In genomic region chr12:54416908-54417603, GRCh38 we compare ENCODE assay signal across 8 cellular contexts. TPM values are rescaled to one million over a fixed set of nuclear protein-coding genes. Genes with fewer than 3 reads are reported as not detected.
A peak's percentile ranks its signal among the peaks of the same experiment; 100 is the strongest.
DNase-seq lines count a peak whose midpoint lies in the region; ATAC-seq and TF ChIP-seq lines count a peak whose summit lies in the region.

No MANE protein-coding gene starts in this region.

- H3K4me1 ChIP-seq in BLaER1 treated with 17β-estradiol and CSF1 and Interleukin-3, amounts not matched to agents 10 nM and 100 nM = peaks cover 78 to 83% (median 79%) of the 10 kb centered on the region in 10 experiments
- peaks cover 63 to 64% of the 10 kb centered on the region in 2 experiments for H3K4me1 ChIP-seq in neutrophil (ENCODE audit: control insufficient read depth in 1 of 2, insufficient read depth in 1 of 2, low read depth in 1 of 2, low read length in 1 of 2)

- H3K4me3 ChIP-seq in BLaER1 treated with 17β-estradiol and CSF1 and Interleukin-3, amounts not matched to agents 10 nM and 100 nM = peak overlapping the region; percentile 95 to 100 (median 98)
- H3K4me3 ChIP-seq in NB4 (ENCODE audit: low read depth, low read length) (peak overlapping the region; percentile 87), dorsolateral prefrontal cortex (peak overlapping the region in 38 of 59 donors; percentile 41 to 79 (median 64)), neutrophil (ENCODE audit: low read depth in 1 of 2, low read length in 1 of 2) (peak overlapping the region; percentile 91 to 94)

- peaks cover 11 to 51% (median 38%) of the 10 kb centered on the region in 11 experiments; a peak in 17 of 22 replicates for H4K20me1 ChIP-seq in BLaER1 treated with 17β-estradiol and CSF1 and Interleukin-3, amounts not matched to agents 10 nM and 100 nM

- peak overlapping the region; percentile 92 to 96 (median 94) for H3K9ac ChIP-seq in BLaER1 treated with 17β-estradiol and CSF1 and Interleukin-3, amounts not matched to agents 10 nM and 100 nM

- no peaks in the 10 kb centered on the region for H3K9me3 ChIP-seq in BLaER1 treated with 17β-estradiol and CSF1 and Interleukin-3, amounts not matched to agents 10 nM and 100 nM (replicated peaks in 1 of 11)
- H3K9me3 ChIP-seq in neutrophil = no peaks in the 10 kb centered on the region

- H3K36me3 ChIP-seq in BLaER1 treated with 17β-estradiol and CSF1 and Interleukin-3, amounts not matched to agents 10 nM and 100 nM = peaks cover 0 to 24% (median 6%) of the 10 kb centered on the region in 11 experiments; a peak in 11 of 22 replicates
- H3K36me3 ChIP-seq in neutrophil = no peaks in the 10 kb centered on the region

- TF ChIP-seq POLR2A in NB4 (IDR thresholded peaks at IDR 0.05; ENCODE audit: extremely low read depth, insufficient read length) = no peak

- no peaks in the 10 kb centered on the region for H3K27me3 ChIP-seq in BLaER1 treated with 17β-estradiol and CSF1 and Interleukin-3, amounts not matched to agents 10 nM and 100 nM
- H3K27me3 ChIP-seq in dorsolateral prefrontal cortex (peaks cover 0 to 47% (median 14%) of the 10 kb centered on the region in 45 donors), neutrophil (no peaks in the 10 kb centered on the region)

- peak overlapping the region; percentile 31 to 93 (median 89); a peak in 21 of 22 replicates for H3K27ac ChIP-seq in BLaER1 treated with 17β-estradiol and CSF1 and Interleukin-3, amounts not matched to agents 10 nM and 100 nM
- peak overlapping the region in 9 of 59 donors; percentile 58 to 83 (median 72) for H3K27ac ChIP-seq in dorsolateral prefrontal cortex
- H3K27ac ChIP-seq in neutrophil = peak overlapping the region; percentile 100

- no peak for TF ChIP-seq CTCF in NB4 (IDR thresholded peaks at IDR 0.05; ENCODE audit: low read depth, low read length)
- TF ChIP-seq CTCF in dorsolateral prefrontal cortex (IDR thresholded peaks at IDR 0.05 in 54 of 56, conservative IDR thresholded peaks at IDR 0.05 in 2 of 56; ENCODE audit: low read depth in 1 of 56, partially characterized antibody in 56 of 56) = no peak
- TF ChIP-seq CTCF in neutrophil (IDR thresholded peaks at IDR 0.05) = no peak

- H3K4me2 ChIP-seq in BLaER1 treated with 17β-estradiol and CSF1 and Interleukin-3, amounts not matched to agents 10 nM and 100 nM = peak overlapping the region; percentile 92 to 100 (median 99)

- DNase-seq in NB4 (ENCODE audit: low read depth) (peak; percentile 86), dorsolateral prefrontal cortex (no peak), inferior parietal cortex (ENCODE audit: extremely low spot score) (no peak), NCI-H524 (lab: John Stamatoyannopoulos, UW) (no peak)

- ATAC-seq in HG03135 (IDR thresholded peaks at IDR 0.05; ENCODE audit: unreplicated experiment) = no peak
- no peak for ATAC-seq in HG03378 (IDR thresholded peaks at IDR 0.05; ENCODE audit: unreplicated experiment)

- intact Hi-C loops in dorsolateral prefrontal cortex (cut with DNase I) = no loop called here

RNA-seq across cellular contexts. Expression of gene ITGA5, which starts 2.0 kb away (rescaled TPM):
- 10 to 100 TPM in 71 of 120 experiments, 1 to 10 TPM in 49; 3.0 to 60.5 (median 11.1) TPM for total RNA-seq in dorsolateral prefrontal cortex

RNA-seq across cellular contexts. Expression of gene ZNF385A, which starts 32.5 kb away (rescaled TPM):
- total RNA-seq in dorsolateral prefrontal cortex = 100 to 1,000 TPM in 10 of 120 experiments, 10 to 100 TPM in 110; 41.0 to 204 (median 73.8) TPM

RNA-seq across cellular contexts. Expression of gene GPR84, which starts 52.8 kb away (rescaled TPM):
- total RNA-seq in dorsolateral prefrontal cortex = 1 to 10 TPM in 52 of 120 experiments, under 1 TPM in 51, not detected in 17; 0.22 to 7.8 (median 1.0) TPM

RNA-seq across cellular contexts. Expression of gene GTSF1, which starts 56.3 kb away (rescaled TPM):
- 1 to 10 TPM in 19 of 120 experiments, under 1 TPM in 9, not detected in 92; 0.39 to 5.5 (median 1.5) TPM for total RNA-seq in dorsolateral prefrontal cortex
